ENCODE assay signal across 20 cellular contexts in genomic region chr2:65957886-65958285, GRCh38.
DNase-seq lines count a peak whose midpoint lies in the region; TF ChIP-seq lines count a peak whose summit lies in the region.
"Had no signal": no experiment of that assay in that cellular context is flagged by ENCODE, and none has a peak within 500 bp of the region (broad histone marks: within the 10 kb centered on the region; RNA-seq: fewer than 3 reads in every experiment).

No MANE protein-coding gene starts in this region.

- CTCF ChIA-PET in MCF 10A (lab: Yijun Ruan, JAX), result interaction anchor here (0.8 kb wide), 1 partner anchor 18 kb away, joined by 6 read pairs; no protein-coding TSS in a partner anchor
- CTCF ChIA-PET in PC-9 (lab: Charles Lee), result no interaction called here

- H3K4me3 ChIP-seq in HUES6 (ENCODE audit: low read depth, low read length) (peak overlapping the region; percentile 8; the same call in 1 of the 2 replicates), NT2/D1 (ENCODE audit: insufficient read length, low read depth) (no peak overlapping the region), PC-9 (no peak overlapping the region)
- H3K4me3 ChIP-seq: A549, HAP-1, MG63 had no signal

- no peak overlapping the region for H3K27ac ChIP-seq in HUES6 (ENCODE audit: low read depth, low read length)
- no peak overlapping the region for H3K27ac ChIP-seq in PC-9
- H3K27ac ChIP-seq: A549, RWPE1 had no signal

- H3K4me3 Mint-ChIP-seq in MCF 10A (ENCODE audit: unreplicated experiment), result no peak overlapping the region
- H3K4me3 Mint-ChIP-seq: CD4-positive, alpha-beta memory T cell; IgD-negative memory B cell; T-cell had no signal

- no peak overlapping the region for H3K27ac Mint-ChIP-seq in MCF 10A (ENCODE audit: low read depth, unreplicated experiment)
- H3K27ac Mint-ChIP-seq: CD4-positive, alpha-beta memory T cell; IgD-negative memory B cell; T-cell had no signal

- H3K4me2 ChIP-seq in PC-9, result no peak overlapping the region
- H3K4me2 ChIP-seq: A549 had no signal

- DNase-seq in DMS79 treated with DMSO at 0.1 percent for 48 hours (lab: John Stamatoyannopoulos, UW) (peak; percentile 90), NT2/D1 (ENCODE audit: low read depth, low spot score) (peak; percentile 35), left kidney (ENCODE audit: low read depth, low spot score) (peak; percentile 6), RPMI8226 (no peak), MCF 10A (ENCODE audit: unreplicated experiment) (no peak), PC-9 (no peak)
- DNase-seq: CD4-positive, alpha-beta memory T cell; DMS53; Karpas-422; MG63; NCI-H1048; NCI-H187 treated with DMSO at 0.1 percent for 48 hours; NCI-H345; SIG-M5; T-cell had no signal

- POLR2A ChIA-PET in MCF 10A (lab: Yijun Ruan, JAX) (no interaction called here), PC-9 (lab: Charles Lee; ENCODE audit: unreplicated experiment) (no interaction called here)

- no peak for TF ChIP-seq CTCF in MCF 10A (IDR thresholded peaks at IDR 0.05; ENCODE audit: unreplicated experiment)
- TF ChIP-seq CTCF in PC-9 (conservative IDR thresholded peaks at IDR 0.05), result no peak

- H3K27me3 ChIP-seq in HUES6 (ENCODE audit: control insufficient read depth, insufficient read depth, low read length) (peaks cover 8% of the 10 kb centered on the region), NT2/D1 (ENCODE audit: insufficient read depth, insufficient read length) (peaks cover 76% of the 10 kb centered on the region), PC-9 (ENCODE audit: insufficient read depth, low read depth) (no peaks in the 10 kb centered on the region)
- H3K27me3 ChIP-seq: MG63 had no signal

- no peaks in the 10 kb centered on the region for H3K36me3 Mint-ChIP-seq in MCF 10A (ENCODE audit: insufficient read depth, unreplicated experiment)
- H3K36me3 Mint-ChIP-seq: CD4-positive, alpha-beta memory T cell; IgD-negative memory B cell; T-cell had no signal

- H3K4me1 ChIP-seq in HUES6 (ENCODE audit: control insufficient read depth, insufficient read depth, low read length), result peaks cover 17% of the 10 kb centered on the region
- peaks cover 4% of the 10 kb centered on the region for H3K4me1 ChIP-seq in NT2/D1 (ENCODE audit: insufficient read depth, insufficient read length)
- H3K4me1 ChIP-seq in PC-9 (replicated peaks; ENCODE audit: insufficient read depth), result no peaks in the 10 kb centered on the region
- H3K4me1 ChIP-seq: A549, HAP-1 had no signal

- no peaks in the 10 kb centered on the region for H3K4me1 Mint-ChIP-seq in MCF 10A (ENCODE audit: insufficient read depth, unreplicated experiment)
- H3K4me1 Mint-ChIP-seq: CD4-positive, alpha-beta memory T cell; IgD-negative memory B cell; T-cell had no signal

- no peaks in the 10 kb centered on the region for H3F3A ChIP-seq in PC-9 (ENCODE audit: insufficient read depth, low read depth)

- no peak overlapping the region for H2AFZ ChIP-seq in PC-9

- no peaks in the 10 kb centered on the region for H4K20me1 ChIP-seq in PC-9 (ENCODE audit: insufficient read depth)

- H3K9me3 Mint-ChIP-seq in MCF 10A (ENCODE audit: unreplicated experiment), result no peaks in the 10 kb centered on the region

- intact Hi-C loops in MCF 10A (cut with micrococcal nuclease), result no loop called here
- intact Hi-C loops in PC-9 (cut with micrococcal nuclease; ENCODE audit: unreplicated experiment), result no loop called here

- no peaks in the 10 kb centered on the region for H3K9me2 ChIP-seq in PC-9 (ENCODE audit: insufficient read depth)

- H3K9ac ChIP-seq in HUES6 (ENCODE audit: low read length), result no peak overlapping the region
- no peak overlapping the region for H3K9ac ChIP-seq in NT2/D1 (ENCODE audit: insufficient read length, low read depth)

- no peaks in the 10 kb centered on the region for H3K27me3 Mint-ChIP-seq in MCF 10A (ENCODE audit: insufficient read depth, unreplicated experiment)
- H3K27me3 Mint-ChIP-seq: CD4-positive, alpha-beta memory T cell; IgD-negative memory B cell had no signal

- H3K36me3 ChIP-seq in HUES6 (ENCODE audit: control insufficient read depth, insufficient read depth, low read length) (no peaks in the 10 kb centered on the region), NT2/D1 (ENCODE audit: insufficient read depth, insufficient read length, low read length) (no peaks in the 10 kb centered on the region), PC-9 (ENCODE audit: low read depth) (no peaks in the 10 kb centered on the region)
- H3K36me3 ChIP-seq: HAP-1, MG63 had no signal

- BruUV-seq in MCF 10A (replicated peaks; lab: Mats Ljungman, UMichigan), result no TSS peak
- no TSS peak for BruUV-seq in PC-9 (replicated peaks; lab: Mats Ljungman, UMichigan)

- no peaks in the 10 kb centered on the region for H3K79me2 ChIP-seq in PC-9 (ENCODE audit: low read depth)

- no peaks in the 10 kb centered on the region for H3K9me3 ChIP-seq in HUES6 (ENCODE audit: control insufficient read depth, insufficient read depth, low read depth, low read length)
- no peaks in the 10 kb centered on the region for H3K9me3 ChIP-seq in NT2/D1 (ENCODE audit: insufficient read depth, low read length)
- no peaks in the 10 kb centered on the region for H3K9me3 ChIP-seq in PC-9 (ENCODE audit: insufficient read depth, low read depth)
- H3K9me3 ChIP-seq: A549, HAP-1, MG63 had no signal

Comparison
In these comparisons a context has a peak if more than half of its experiments do, and no peak if none do; other contexts are left out.
1. DNase-seq: peak in DMS79 treated with DMSO at 0.1 percent for 48 hours (single experiment), NT2/D1 (single experiment) and left kidney (single experiment); none in RPMI8226 (single experiment), MCF 10A (single experiment) and PC-9 (0 of 2).